20 cellular contexts compared by ENCODE assay signal in the genomic region with DNA sequence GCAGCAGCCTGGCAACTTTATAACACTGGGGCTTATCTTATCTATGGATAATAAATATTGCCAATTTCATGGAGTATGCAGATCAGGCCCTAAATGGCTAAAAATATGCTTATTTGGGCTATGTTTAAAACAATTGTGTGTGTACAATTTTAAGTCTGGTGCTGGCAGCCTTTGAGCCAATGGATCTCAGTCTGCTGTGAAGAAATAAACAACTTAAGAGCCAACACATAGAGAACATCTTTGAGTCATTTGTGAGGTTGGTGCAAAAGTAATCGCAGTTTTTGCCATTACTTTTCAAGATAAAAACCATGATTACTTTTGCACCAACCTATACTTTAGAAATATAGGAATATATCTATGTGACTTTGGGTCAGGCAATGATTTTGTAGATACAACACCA.
A peak's percentile ranks its signal among the peaks of the same experiment; 100 is the strongest.
DNase-seq lines count a peak whose midpoint lies in the region; ATAC-seq and TF ChIP-seq lines count a peak whose summit lies in the region.
"Had no signal": no experiment of that assay in that cellular context is flagged by ENCODE, and none has a peak within 500 bp of the region (broad histone marks: within the 10 kb centered on the region; RNA-seq: fewer than 3 reads in every experiment).

No MANE protein-coding gene starts in this region.

- H4K20me1 ChIP-seq in GM23248 (ENCODE audit: insufficient read depth), result no peaks in the 10 kb centered on the region
- H4K20me1 ChIP-seq: BLaER1 had no signal

- no peak overlapping the region for H3K4ac ChIP-seq in neuronal stem cell (ENCODE audit: low read length)

- H3K9me3 Mint-ChIP-seq in CD8-positive, alpha-beta T cell, result no peaks in the 10 kb centered on the region
- peaks cover 22% of the 10 kb centered on the region for H3K9me3 Mint-ChIP-seq in activated naive CD8-positive, alpha-beta T cell treated with anti-CD3 and anti-CD28 coated beads for 36 hours
- H3K9me3 Mint-ChIP-seq: CD8-positive, alpha-beta memory T cell had no signal

- H3K27ac ChIP-seq in GM23248 (no peak overlapping the region), suprapubic skin (peak overlapping the region; percentile 55), neuronal stem cell (replicated peaks; ENCODE audit: low read length) (no peak overlapping the region)
- no peak overlapping the region for H3K27ac ChIP-seq in CD8-positive, alpha-beta T cell (ENCODE audit: low read depth, low read length)
- H3K27ac ChIP-seq: 22Rv1, BLaER1, C4-2B had no signal

- DNase-seq in GM23248, result no peak
- peak; percentile 34 for DNase-seq in fibroblast of gingiva (ENCODE audit: low read depth)
- DNase-seq in suprapubic skin (ENCODE audit: low spot score in 2 of 2), result no peak
- no peak for DNase-seq in neuronal stem cell (ENCODE audit: low spot score)
- no peak for DNase-seq in CD8-positive, alpha-beta T cell
- DNase-seq in activated naive CD8-positive, alpha-beta T cell treated with anti-CD3 and anti-CD28 coated beads for 36 hours, result no peak
- DNase-seq: CD4-positive, CD25-positive, alpha-beta regulatory T cell; CD8-positive, alpha-beta memory T cell; DMS 273 treated with DMSO at 0.1 percent for 48 hours; DMS79; EL; GDM1; GOT3; HFFc6 had no signal

- H3K4me2 ChIP-seq in GM23248 (ENCODE audit: unreplicated experiment) (no peak overlapping the region), neuronal stem cell (ENCODE audit: insufficient read depth, low read length, poor library complexity, severe bottlenecking) (no peak overlapping the region)
- H3K4me2 ChIP-seq: BLaER1 had no signal

- H2AFZ ChIP-seq in GM23248 (0 out of 2 replicates have a peak overlapping the region, but pooled peaks have one; percentile 2), neuronal stem cell (ENCODE audit: low read length) (no peak overlapping the region)

- no peaks in the 10 kb centered on the region for H3K79me2 ChIP-seq in GM23248 (ENCODE audit: insufficient read depth)

- no peak overlapping the region for H3K4me3 ChIP-seq in GM23248
- no peak overlapping the region for H3K4me3 ChIP-seq in suprapubic skin
- H3K4me3 ChIP-seq in neuronal stem cell (ENCODE audit: low read length in 2 of 2), result no peak overlapping the region
- no peak overlapping the region for H3K4me3 ChIP-seq in CD8-positive, alpha-beta T cell (ENCODE audit: low read depth, low read length)
- H3K4me3 ChIP-seq: BLaER1, GM12878, HAP-1 had no signal

- in situ Hi-C loops in GM23248 (cut with MboI), result no loop called here

- no peak overlapping the region for H3K27ac Mint-ChIP-seq in CD8-positive, alpha-beta T cell
- H3K27ac Mint-ChIP-seq in activated naive CD8-positive, alpha-beta T cell treated with anti-CD3 and anti-CD28 coated beads for 36 hours, result no peak overlapping the region
- H3K27ac Mint-ChIP-seq: B cell; CD8-positive, alpha-beta memory T cell; HFFc6 had no signal

- WGBS in GM23248 (ENCODE audit: low coverage in 1 of 2, low lambda C conversion rate in 2 of 2, missing lambda C conversion rate in 2 of 2), 2 experiments, result 3 to 22% methylated on average over 1 of the region's 1 CpG
- 67% methylated on average over 1 of the region's 1 CpG for WGBS in suprapubic skin
- no CpG with 5 or more reads among the region's 1 CpG for WGBS in neuronal stem cell (ENCODE audit: extremely low coverage in 2 of 2, insufficient read length in 2 of 2, insufficient replicate concordance in 1 of 2), 2 donors

- TF ChIP-seq EP300 in suprapubic skin (IDR thresholded peaks at IDR 0.05), result no peak

- peaks cover 2% of the 10 kb centered on the region for H3K79me1 ChIP-seq in neuronal stem cell (ENCODE audit: low read depth, low read length)

- no peak overlapping the region for H2BK120ac ChIP-seq in neuronal stem cell (ENCODE audit: low read depth, low read length)

- H3K27me3 ChIP-seq in GM23248 (replicated peaks; ENCODE audit: insufficient read depth) (no peaks in the 10 kb centered on the region), suprapubic skin (no peaks in the 10 kb centered on the region), neuronal stem cell (ENCODE audit: control insufficient read depth in 3 of 3, insufficient read depth in 3 of 3, low read depth in 1 of 3, low read length in 3 of 3) (no peaks in the 10 kb centered on the region)
- no peaks in the 10 kb centered on the region for H3K27me3 ChIP-seq in CD8-positive, alpha-beta T cell (ENCODE audit: insufficient read depth, low read length)
- H3K27me3 ChIP-seq: BLaER1 had no signal

- no peak overlapping the region for H2AK5ac ChIP-seq in neuronal stem cell (ENCODE audit: low read depth, low read length)

- H2BK12ac ChIP-seq in neuronal stem cell (ENCODE audit: low read length), result no peak overlapping the region

- H3K4me1 ChIP-seq in GM23248 (ENCODE audit: insufficient read depth), result no peaks in the 10 kb centered on the region
- peaks cover 18% of the 10 kb centered on the region for H3K4me1 ChIP-seq in suprapubic skin
- no peaks in the 10 kb centered on the region for H3K4me1 ChIP-seq in neuronal stem cell (ENCODE audit: control insufficient read depth in 2 of 2, insufficient read depth in 1 of 2, low read depth in 1 of 2, low read length in 2 of 2)
- H3K4me1 ChIP-seq in CD8-positive, alpha-beta T cell (ENCODE audit: insufficient read depth, low read length), result no peaks in the 10 kb centered on the region
- H3K4me1 ChIP-seq: HAP-1 had no signal

- H3K9ac ChIP-seq in GM23248 (no peak overlapping the region), neuronal stem cell (ENCODE audit: low read depth, low read length, poor library complexity) (no peak overlapping the region)
- H3K9ac ChIP-seq: BLaER1 had no signal

- no peak overlapping the region for H3K18ac ChIP-seq in neuronal stem cell (ENCODE audit: low read length)

- CTCF ChIA-PET in CD8-positive, alpha-beta T cell (lab: Charles Lee), result no interaction called here

- no peaks in the 10 kb centered on the region for H3K9me2 ChIP-seq in GM23248 (ENCODE audit: insufficient read depth)

- no peak overlapping the region for H3K23ac ChIP-seq in neuronal stem cell (ENCODE audit: low read depth, low read length, poor library complexity)

- no peak overlapping the region for H4K91ac ChIP-seq in neuronal stem cell (ENCODE audit: low read depth, low read length, poor library complexity)

- no peak for ATAC-seq in CD8-positive, alpha-beta T cell
- ATAC-seq: GM12878 had no signal

- no peaks in the 10 kb centered on the region for H3K4me1 Mint-ChIP-seq in CD8-positive, alpha-beta T cell (ENCODE audit: low read depth)
- peaks cover 21% of the 10 kb centered on the region for H3K4me1 Mint-ChIP-seq in activated naive CD8-positive, alpha-beta T cell treated with anti-CD3 and anti-CD28 coated beads for 36 hours
- H3K4me1 Mint-ChIP-seq: CD8-positive, alpha-beta memory T cell had no signal

- no peak for TF ChIP-seq CTCF in suprapubic skin (IDR thresholded peaks at IDR 0.05)
- no peak for TF ChIP-seq CTCF in CD8-positive, alpha-beta T cell (IDR thresholded peaks at IDR 0.05)

- H4K8ac ChIP-seq in neuronal stem cell (ENCODE audit: low read depth, low read length), result no peak overlapping the region

- no peaks in the 10 kb centered on the region for H3F3A ChIP-seq in GM23248 (ENCODE audit: insufficient read depth)

- no peaks in the 10 kb centered on the region for H3K27me3 Mint-ChIP-seq in CD8-positive, alpha-beta T cell (ENCODE audit: low read depth)
- H3K27me3 Mint-ChIP-seq in activated naive CD8-positive, alpha-beta T cell treated with anti-CD3 and anti-CD28 coated beads for 36 hours, result no peaks in the 10 kb centered on the region
- H3K27me3 Mint-ChIP-seq: B cell; CD8-positive, alpha-beta memory T cell had no signal

- no peak overlapping the region for H2BK15ac ChIP-seq in neuronal stem cell (ENCODE audit: low read length)

- POLR2A ChIA-PET in CD8-positive, alpha-beta T cell (lab: Charles Lee), result interaction anchor here (1.2 kb wide), 1 partner anchor 11 kb away, joined by 3 read pairs; no protein-coding TSS in a partner anchor

- H3K36me3 ChIP-seq in GM23248 (ENCODE audit: low read depth) (no peaks in the 10 kb centered on the region), suprapubic skin (no peaks in the 10 kb centered on the region), neuronal stem cell (replicated peaks in 1 of 2; ENCODE audit: control insufficient read depth in 2 of 2, insufficient read depth in 2 of 2, low read length in 2 of 2) (no peaks in the 10 kb centered on the region)
- no peaks in the 10 kb centered on the region for H3K36me3 ChIP-seq in CD8-positive, alpha-beta T cell (ENCODE audit: insufficient read depth, low read length)
- H3K36me3 ChIP-seq: BLaER1, HAP-1 had no signal

- H3K9me3 ChIP-seq in GM23248 (ENCODE audit: low read depth) (no peaks in the 10 kb centered on the region), suprapubic skin (no peaks in the 10 kb centered on the region), neuronal stem cell (replicated peaks in 1 of 2; ENCODE audit: control insufficient read depth in 2 of 2, insufficient read depth in 1 of 2, low read depth in 1 of 2, low read length in 2 of 2) (peaks cover 0 to 6% of the 10 kb centered on the region in 2 donors)
- H3K9me3 ChIP-seq in CD8-positive, alpha-beta T cell (ENCODE audit: low read length), result no peaks in the 10 kb centered on the region
- H3K9me3 ChIP-seq: HAP-1 had no signal

- no peak overlapping the region for H2BK5ac ChIP-seq in neuronal stem cell (ENCODE audit: low read length)

- intact Hi-C loops in CD8-positive, alpha-beta T cell (cut with DNase I, micrococcal nuclease), result no loop called here

- no peak overlapping the region for H3K14ac ChIP-seq in neuronal stem cell (ENCODE audit: low read length)

- no peak overlapping the region for H3K4me3 Mint-ChIP-seq in CD8-positive, alpha-beta T cell
- H3K4me3 Mint-ChIP-seq in activated naive CD8-positive, alpha-beta T cell treated with anti-CD3 and anti-CD28 coated beads for 36 hours, result no peak overlapping the region
- H3K4me3 Mint-ChIP-seq: B cell; CD4-positive, CD25-positive, alpha-beta regulatory T cell; CD8-positive, alpha-beta memory T cell; HFFc6 had no signal

- H3K36me3 Mint-ChIP-seq in CD8-positive, alpha-beta T cell, result no peaks in the 10 kb centered on the region
- H3K36me3 Mint-ChIP-seq in activated naive CD8-positive, alpha-beta T cell treated with anti-CD3 and anti-CD28 coated beads for 36 hours, result peaks cover 6% of the 10 kb centered on the region
- H3K36me3 Mint-ChIP-seq: CD4-positive, CD25-positive, alpha-beta regulatory T cell; CD8-positive, alpha-beta memory T cell had no signal

- TF ChIP-seq POLR2A in suprapubic skin (IDR thresholded peaks at IDR 0.05), result no peak
